21 cellular contexts compared by ENCODE assay signal in genomic region chr12:75236206-75236605, GRCh38. TPM values are rescaled to one million over a fixed set of nuclear protein-coding genes. Genes with fewer than 3 reads are reported as not detected.
"Had no signal": no experiment of that assay in that cellular context is flagged by ENCODE, and none has a peak within 500 bp of the region (broad histone marks: within the 10 kb centered on the region; RNA-seq: fewer than 3 reads in every experiment).

No MANE protein-coding gene starts in this region.

- H3K4me3 Mint-ChIP-seq: activated CD4-positive, alpha-beta T cell treated with anti-CD3 and anti-CD28 coated beads, Interleukin-2, amount 10 ng/mL, durations not matched to agents 7 days and 5 days; activated naive CD8-positive, alpha-beta T cell treated with anti-CD3 and anti-CD28 coated beads, Interleukin-2, amount 10 ng/mL, durations not matched to agents 7 days and 5 days; activated T-cell treated with anti-CD3 and anti-CD28 coated beads, Interleukin-2, amount 50 U/mL, for 72 hours; brain; nephron progenitor cell had no signal

- H3K27ac ChIP-seq: gastroesophageal sphincter, heart right ventricle, skin epidermis, tibial artery, uterus had no signal

- DNase-seq: activated CD4-positive, alpha-beta T cell treated with anti-CD3 and anti-CD28 coated beads, Interleukin-2, amount 10 ng/mL, durations not matched to agents 7 days and 5 days; activated CD4-positive, CD25-positive, alpha-beta regulatory T cell; activated CD8-positive, alpha-beta memory T cell treated with anti-CD3 and anti-CD28 coated beads, Interleukin-2, amount 50 U/mL, for 48 hours; activated naive CD8-positive, alpha-beta T cell treated with anti-CD3 and anti-CD28 coated beads, Interleukin-2, amount 10 ng/mL, durations not matched to agents 7 days and 5 days; activated T-cell treated with anti-CD3 and anti-CD28 coated beads, Interleukin-2, amount 50 U/mL, for 72 hours; effector memory CD4-positive, alpha-beta T cell; heart right ventricle; nephron progenitor cell; occipital lobe; right cardiac atrium; stimulated activated CD4-positive, alpha-beta T cell treated with anti-CD3 and anti-CD28 coated beads, Interleukin-15, amount 100 ng/mL, for 24 hours; stimulated activated CD4-positive, alpha-beta T cell treated with anti-CD3 and anti-CD28 coated beads, Interleukin-4, amount 100 ng/mL, for 24 hours; stimulated activated naive CD4-positive, alpha-beta T cell; tibial artery; uterus had no signal

- H3K36me3 Mint-ChIP-seq: activated naive CD8-positive, alpha-beta T cell treated with anti-CD3 and anti-CD28 coated beads, Interleukin-2, amount 10 ng/mL, durations not matched to agents 7 days and 5 days; brain had no signal

- H3K4me1 Mint-ChIP-seq: activated CD4-positive, alpha-beta T cell treated with anti-CD3 and anti-CD28 coated beads, Interleukin-2, amount 10 ng/mL, durations not matched to agents 7 days and 5 days; activated naive CD8-positive, alpha-beta T cell treated with anti-CD3 and anti-CD28 coated beads, Interleukin-2, amount 10 ng/mL, durations not matched to agents 7 days and 5 days; brain; nephron progenitor cell had no signal

- H3K4me3 ChIP-seq: gastroesophageal sphincter, heart right ventricle, skin epidermis, tibial artery, uterus had no signal

- H3K9me3 ChIP-seq: uterus had no signal

- H3K9me3 Mint-ChIP-seq: activated CD4-positive, alpha-beta T cell treated with anti-CD3 and anti-CD28 coated beads, Interleukin-2, amount 10 ng/mL, durations not matched to agents 7 days and 5 days had no signal

- H3K27ac Mint-ChIP-seq: activated CD4-positive, alpha-beta T cell treated with anti-CD3 and anti-CD28 coated beads, Interleukin-2, amount 10 ng/mL, durations not matched to agents 7 days and 5 days; activated naive CD8-positive, alpha-beta T cell treated with anti-CD3 and anti-CD28 coated beads, Interleukin-2, amount 10 ng/mL, durations not matched to agents 7 days and 5 days; activated T-cell treated with anti-CD3 and anti-CD28 coated beads, Interleukin-2, amount 50 U/mL, for 72 hours; brain; nephron progenitor cell; progenitor cell of endocrine pancreas had no signal

- H3K36me3 ChIP-seq: gastroesophageal sphincter, heart right ventricle, tibial artery, uterus had no signal

- H3K4me1 ChIP-seq: gastroesophageal sphincter, heart right ventricle, tibial artery, uterus had no signal

- H3K27me3 ChIP-seq: gastroesophageal sphincter, heart right ventricle, tibial artery, uterus had no signal

- ATAC-seq: activated T-cell treated with anti-CD3 and anti-CD28 coated beads, Interleukin-2, amount 50 U/mL, for 72 hours; gastroesophageal sphincter; heart right ventricle; right cardiac atrium had no signal

- H3K27me3 Mint-ChIP-seq: activated CD4-positive, alpha-beta T cell treated with anti-CD3 and anti-CD28 coated beads, Interleukin-2, amount 10 ng/mL, durations not matched to agents 7 days and 5 days; progenitor cell of endocrine pancreas had no signal

RNA-seq across cellular contexts. Expression of gene KCNC2, which starts 26.6 kb away (rescaled TPM):
- total RNA-seq: activated CD4-positive, alpha-beta T cell treated with anti-CD3 and anti-CD28 coated beads, Interleukin-2, amount 10 ng/mL, durations not matched to agents 7 days and 5 days; activated naive CD8-positive, alpha-beta T cell treated with anti-CD3 and anti-CD28 coated beads, Interleukin-2, amount 10 ng/mL, durations not matched to agents 7 days and 5 days; activated T-cell treated with anti-CD3 and anti-CD28 coated beads, Interleukin-2, amount 50 U/mL, for 72 hours; fibroblast of lung; heart right ventricle; progenitor cell of endocrine pancreas; right cardiac atrium; subcutaneous adipose tissue had no signal
- polyA plus RNA-seq: fibroblast of lung, heart right ventricle, right cardiac atrium had no signal
